In the genomic region with DNA sequence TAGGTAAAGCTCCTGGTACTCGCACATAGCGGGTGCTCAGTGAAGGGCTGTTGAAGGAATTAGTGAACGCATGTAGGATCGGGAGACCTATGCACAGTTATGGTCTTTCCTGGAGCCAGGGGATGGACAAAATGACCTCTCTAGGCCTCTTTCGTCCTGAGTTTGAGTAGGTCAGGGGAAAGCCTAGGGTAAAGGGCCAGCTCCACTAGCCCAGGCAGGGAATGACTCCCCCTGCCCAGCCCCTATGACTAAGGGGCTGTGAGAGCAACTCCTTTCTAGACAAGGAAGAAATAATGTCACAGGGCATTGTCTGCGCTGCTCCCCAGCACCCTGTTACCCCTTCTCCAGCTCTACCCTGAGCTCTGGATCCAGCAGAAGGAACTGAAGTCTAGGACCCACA, we compare ENCODE assay signal across 10 cellular contexts. TPM values are rescaled to one million over a fixed set of nuclear protein-coding genes. Genes with fewer than 3 reads are reported as not detected.
DNase-seq lines count a peak whose midpoint lies in the region; TF ChIP-seq lines count a peak whose summit lies in the region.
"Had no signal": no experiment of that assay in that cellular context is flagged by ENCODE, and none has a peak within 500 bp of the region (broad histone marks: within the 10 kb centered on the region; RNA-seq: fewer than 3 reads in every experiment).

No MANE protein-coding gene starts in this region.

- H3K9ac ChIP-seq in GM23248: peak overlapping the region; percentile 33
- no peak overlapping the region for H3K9ac ChIP-seq in SK-N-MC (ENCODE audit: insufficient read length)
- H3K9ac ChIP-seq in iPS-15b (ENCODE audit: low read depth, low read length): peak overlapping the region; percentile 76
- no peak overlapping the region for H3K9ac ChIP-seq in smooth muscle cell (ENCODE audit: low read depth)

- H3K36me3 ChIP-seq in GM23248 (ENCODE audit: low read depth): no peaks in the 10 kb centered on the region
- no peaks in the 10 kb centered on the region for H3K36me3 ChIP-seq in SK-N-MC (ENCODE audit: insufficient read depth, low read length)
- H3K36me3 ChIP-seq in iPS-15b (ENCODE audit: control insufficient read depth, insufficient read depth, low read length): no peaks in the 10 kb centered on the region
- no peaks in the 10 kb centered on the region for H3K36me3 ChIP-seq in smooth muscle cell (ENCODE audit: low read depth)
- no peaks in the 10 kb centered on the region for H3K36me3 ChIP-seq in thyroid gland
- H3K36me3 ChIP-seq: left lung, neutrophil had no signal

- TF ChIP-seq CTCF in smooth muscle cell (IDR thresholded peaks at IDR 0.05; ENCODE audit: borderline replicate concordance, insufficient read depth, poor library complexity, severe bottlenecking) (no peak), thyroid gland (IDR thresholded peaks at IDR 0.05) (no peak)

- no peaks in the 10 kb centered on the region for H3K9me2 ChIP-seq in GM23248 (ENCODE audit: insufficient read depth)

- peak overlapping the region; percentile 73 for H2AFZ ChIP-seq in GM23248
- peak overlapping the region; percentile 67 for H2AFZ ChIP-seq in smooth muscle cell (ENCODE audit: low read depth)

- no peaks in the 10 kb centered on the region for H3K79me2 ChIP-seq in GM23248 (ENCODE audit: insufficient read depth)
- H3K79me2 ChIP-seq in smooth muscle cell (ENCODE audit: low read depth): no peaks in the 10 kb centered on the region

- 81 to 83% methylated on average over 6 of the region's 6 CpGs for WGBS in GM23248 (ENCODE audit: low coverage in 1 of 2, low lambda C conversion rate in 2 of 2, missing lambda C conversion rate in 2 of 2), 2 experiments
- WGBS in smooth muscle cell (ENCODE audit: low lambda C conversion rate): 80% methylated on average over 6 of the region's 6 CpGs
- 67 to 79% methylated on average over 6 of the region's 6 CpGs for WGBS in thyroid gland, 2 donors

- H3K4me3 ChIP-seq in GM23248 (no peak overlapping the region), SK-N-MC (peak overlapping the region; percentile 70), iPS-15b (ENCODE audit: low read depth, low read length) (no peak overlapping the region), smooth muscle cell (no peak overlapping the region), thyroid gland (replicated peaks in 1 of 3) (no peak overlapping the region)
- H3K4me3 ChIP-seq: left lung had no signal

- no peak for TF ChIP-seq POLR2A in thyroid gland (IDR thresholded peaks at IDR 0.05)

- DNase-seq in GM23248 (no peak), SK-N-MC (ENCODE audit: low read depth, low spot score) (no peak), smooth muscle cell (lab: John Stamatoyannopoulos, UW; ENCODE audit: unreplicated experiment) (no peak), middle frontal gyrus (ENCODE audit: extremely low spot score, low spot score) (no peak), thyroid gland (no peak), COR-L47 (lab: John Stamatoyannopoulos, UW) (no peak)
- no peak for DNase-seq in central memory CD4-positive, alpha-beta T cell

- H3K4me2 ChIP-seq in GM23248 (ENCODE audit: unreplicated experiment): peak overlapping the region; percentile 55
- no peak overlapping the region for H3K4me2 ChIP-seq in smooth muscle cell

- in situ Hi-C loops in GM23248 (cut with MboI): loop anchor here (5.0 kb wide), 1 partner anchor 60 kb away; a partner anchor contains a TSS

- H3K9me3 ChIP-seq in GM23248 (ENCODE audit: low read depth) (no peaks in the 10 kb centered on the region), SK-N-MC (ENCODE audit: low read depth, low read length) (no peaks in the 10 kb centered on the region), iPS-15b (ENCODE audit: control insufficient read depth, insufficient read depth, low read length) (no peaks in the 10 kb centered on the region), smooth muscle cell (replicated peaks; ENCODE audit: low read depth) (no peaks in the 10 kb centered on the region), thyroid gland (no peaks in the 10 kb centered on the region)
- H3K9me3 ChIP-seq: left lung, neutrophil had no signal

- H3K4me1 ChIP-seq in GM23248 (ENCODE audit: insufficient read depth) (peaks cover 5% of the 10 kb centered on the region; the same call in 1 of the 2 replicates), iPS-15b (ENCODE audit: control insufficient read depth, insufficient read depth, low read length) (peaks cover 7% of the 10 kb centered on the region), smooth muscle cell (ENCODE audit: low read depth) (peaks cover 7% of the 10 kb centered on the region), thyroid gland (peaks cover 0 to 13% of the 10 kb centered on the region in 2 donors)

- intact Hi-C loops in thyroid gland (cut with DNase I): loop anchor here (5.0 to 10.0 kb wide), 2 partner anchors 60 to 272 kb away; a partner anchor contains a TSS

- H3K27me3 ChIP-seq in GM23248 (replicated peaks; ENCODE audit: insufficient read depth): no peaks in the 10 kb centered on the region
- no peaks in the 10 kb centered on the region for H3K27me3 ChIP-seq in iPS-15b (ENCODE audit: control insufficient read depth, insufficient read depth, low read length)
- no peaks in the 10 kb centered on the region for H3K27me3 ChIP-seq in smooth muscle cell (ENCODE audit: low read depth)
- no peaks in the 10 kb centered on the region for H3K27me3 ChIP-seq in thyroid gland
- H3K27me3 ChIP-seq: left lung, neutrophil had no signal

- H3K27ac ChIP-seq in GM23248 (no peak overlapping the region), SK-N-MC (peak overlapping the region; percentile 92), smooth muscle cell (ENCODE audit: low read depth) (no peak overlapping the region), thyroid gland (peak overlapping the region in 1 of 3 donors; percentile 61)

- H4K20me1 ChIP-seq in GM23248 (ENCODE audit: insufficient read depth) (no peaks in the 10 kb centered on the region), smooth muscle cell (ENCODE audit: low read depth) (no peaks in the 10 kb centered on the region)

- H3F3A ChIP-seq in GM23248 (ENCODE audit: insufficient read depth) (no peaks in the 10 kb centered on the region), smooth muscle cell (ENCODE audit: low read depth) (no peaks in the 10 kb centered on the region)

RNA-seq across cellular contexts. Expression of a gene that starts 24.6 kb away (rescaled TPM):
- 4.2 and 10.5 TPM in 2 replicates for total RNA-seq in GM23248 (2014; rRNA removed; shearing (Covaris generic))
- polyA plus RNA-seq in GM23248 (2016; fragmentation: Nextera tagmentation; extraction: Ambion mirVana) (1.4 and 1.7 TPM in 2 replicates), smooth muscle cell (0.37 and 1.3 TPM in 2 replicates)
- total RNA-seq in smooth muscle cell (0.90 TPM in 1 of 2 replicates, not detected in the other), thyroid gland (1 to 10 TPM; 3.2 to 7.6 (median 4.2) TPM)

RNA-seq across cellular contexts. Expression of a gene that starts 35.4 kb away (rescaled TPM):
- total RNA-seq in GM23248 (2014; rRNA removed; shearing (Covaris generic)): 2.0 and 4.8 TPM in 2 replicates
- 4.7 and 8.6 TPM in 2 replicates for polyA plus RNA-seq in GM23248 (2016; fragmentation: Nextera tagmentation; extraction: Ambion mirVana)
- total RNA-seq in smooth muscle cell: 3.4 TPM in 2 replicates
- polyA plus RNA-seq in smooth muscle cell: 6.1 and 6.8 TPM in 2 replicates
- 10 to 100 TPM in 2 of 4 donors, 1 to 10 TPM in 2; 3.9 to 16.3 (median 10.0) TPM for total RNA-seq in thyroid gland

RNA-seq across cellular contexts. Expression of a gene that starts 48.8 kb away (rescaled TPM):
- total RNA-seq in GM23248 (2014; rRNA removed; shearing (Covaris generic)): 11.6 and 16.2 TPM in 2 replicates
- polyA plus RNA-seq in GM23248 (2016; fragmentation: Nextera tagmentation; extraction: Ambion mirVana): 9.5 and 10.6 TPM in 2 replicates
- 9.3 and 13.7 TPM in 2 replicates for total RNA-seq in smooth muscle cell
- 9.4 TPM in 2 replicates for polyA plus RNA-seq in smooth muscle cell
- total RNA-seq in thyroid gland: 10 to 100 TPM; 15.6 to 33.5 (median 18.4) TPM

Comparison
In these comparisons a context has a peak if more than half of its experiments do, and no peak if none do; other contexts are left out.
1. H3K9ac ChIP-seq: peak in GM23248 (single experiment) and iPS-15b (single experiment); none in SK-N-MC (single experiment) and smooth muscle cell (single experiment).